ENCODE assay signal across 9 cellular contexts in the genomic region with DNA sequence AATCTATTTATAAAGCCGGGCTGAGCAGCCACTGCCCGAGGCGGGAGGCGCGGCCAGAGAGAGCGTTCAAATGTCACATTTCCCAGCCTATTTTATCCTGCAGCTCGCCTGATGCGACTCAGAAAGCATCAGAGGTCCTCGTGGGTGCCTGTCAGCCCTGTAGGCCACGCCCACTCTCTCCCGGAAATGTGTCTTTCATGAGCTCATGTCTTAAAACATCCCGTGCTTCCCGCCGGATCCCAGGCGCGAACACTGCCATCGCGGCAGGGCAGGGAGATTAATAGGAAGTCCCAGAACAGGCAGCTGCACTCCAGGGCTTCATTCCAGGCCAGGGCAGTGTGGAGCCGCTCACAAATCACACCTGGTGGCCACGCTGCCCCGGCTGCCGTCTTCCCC.
A peak's percentile ranks its signal among the peaks of the same experiment; 100 is the strongest.
DNase-seq lines count a peak whose midpoint lies in the region; ATAC-seq and TF ChIP-seq lines count a peak whose summit lies in the region.
"Had no signal": no experiment of that assay in that cellular context is flagged by ENCODE, and none has a peak within 500 bp of the region (broad histone marks: within the 10 kb centered on the region; RNA-seq: fewer than 3 reads in every experiment).

No MANE protein-coding gene starts in this region.

- no peaks in the 10 kb centered on the region for H3K36me3 ChIP-seq in left ventricle myocardium inferior
- H3K36me3 ChIP-seq in psoas muscle (ENCODE audit: insufficient read depth in 1 of 2, low read depth in 1 of 2), result no peaks in the 10 kb centered on the region

- DNase-seq in COLO829 (ENCODE audit: low spot score) (peak; percentile 12), SHP77 treated with DMSO at 0.1 percent for 48 hours (lab: John Stamatoyannopoulos, UW) (peak; percentile 17), left ventricle myocardium inferior (peak; percentile 82), psoas muscle (peak; percentile 60 to 82), NCI-H82 treated with DMSO at 0.1 percent for 48 hours (lab: John Stamatoyannopoulos, UW; ENCODE audit: unreplicated experiment) (no peak), NCI-H1092 treated with DMSO at 0.1 percent for 48 hours (lab: John Stamatoyannopoulos, UW) (no peak), T-helper 2 cell (no peak)
- DNase-seq: NCI-H2081 had no signal

- H3K4me3 ChIP-seq in left ventricle myocardium inferior (peak overlapping the region; percentile 12), psoas muscle (peak overlapping the region; percentile 29)

- peaks cover 41% of the 10 kb centered on the region for H3K4me1 ChIP-seq in left ventricle myocardium inferior
- peaks cover 10% of the 10 kb centered on the region for H3K4me1 ChIP-seq in psoas muscle

- WGBS in psoas muscle, 3 donors, result 16 to 23% (median 23%) methylated on average over 22 of the region's 22 CpGs

- TF ChIP-seq CTCF in left ventricle myocardium inferior (IDR thresholded peaks at IDR 0.05; ENCODE audit: borderline replicate concordance) (no peak), psoas muscle (IDR thresholded peaks at IDR 0.05) (no peak)

- no peaks in the 10 kb centered on the region for H3K9me3 ChIP-seq in left ventricle myocardium inferior (replicated peaks)
- H3K9me3 ChIP-seq in psoas muscle, result no peaks in the 10 kb centered on the region

- ATAC-seq in psoas muscle (peak; percentile 67 to 94 (median 92)), GM19395 (IDR thresholded peaks at IDR 0.05; ENCODE audit: unreplicated experiment) (no peak)

- intact Hi-C loops in left ventricle myocardium inferior (cut with micrococcal nuclease) (no loop called here), psoas muscle (cut with DNase I) (no loop called here)

- peak overlapping the region; percentile 85 for H3K27ac ChIP-seq in left ventricle myocardium inferior (replicated peaks)
- H3K27ac ChIP-seq in psoas muscle, result peak overlapping the region; percentile 54

- H3K27me3 ChIP-seq in left ventricle myocardium inferior (ENCODE audit: low read depth), result no peaks in the 10 kb centered on the region
- no peaks in the 10 kb centered on the region for H3K27me3 ChIP-seq in psoas muscle (ENCODE audit: insufficient read depth in 3 of 3, low read length in 2 of 3)

Comparison
In these comparisons a context has a peak if more than half of its experiments do, and no peak if none do; other contexts are left out.
1. DNase-seq: peak in COLO829 (single experiment), SHP77 treated with DMSO at 0.1 percent for 48 hours (single experiment), left ventricle myocardium inferior (single experiment) and psoas muscle (2 of 2); none in NCI-H82 treated with DMSO at 0.1 percent for 48 hours (single experiment), NCI-H1092 treated with DMSO at 0.1 percent for 48 hours (single experiment) and T-helper 2 cell (0 of 5).